In the genomic region with DNA sequence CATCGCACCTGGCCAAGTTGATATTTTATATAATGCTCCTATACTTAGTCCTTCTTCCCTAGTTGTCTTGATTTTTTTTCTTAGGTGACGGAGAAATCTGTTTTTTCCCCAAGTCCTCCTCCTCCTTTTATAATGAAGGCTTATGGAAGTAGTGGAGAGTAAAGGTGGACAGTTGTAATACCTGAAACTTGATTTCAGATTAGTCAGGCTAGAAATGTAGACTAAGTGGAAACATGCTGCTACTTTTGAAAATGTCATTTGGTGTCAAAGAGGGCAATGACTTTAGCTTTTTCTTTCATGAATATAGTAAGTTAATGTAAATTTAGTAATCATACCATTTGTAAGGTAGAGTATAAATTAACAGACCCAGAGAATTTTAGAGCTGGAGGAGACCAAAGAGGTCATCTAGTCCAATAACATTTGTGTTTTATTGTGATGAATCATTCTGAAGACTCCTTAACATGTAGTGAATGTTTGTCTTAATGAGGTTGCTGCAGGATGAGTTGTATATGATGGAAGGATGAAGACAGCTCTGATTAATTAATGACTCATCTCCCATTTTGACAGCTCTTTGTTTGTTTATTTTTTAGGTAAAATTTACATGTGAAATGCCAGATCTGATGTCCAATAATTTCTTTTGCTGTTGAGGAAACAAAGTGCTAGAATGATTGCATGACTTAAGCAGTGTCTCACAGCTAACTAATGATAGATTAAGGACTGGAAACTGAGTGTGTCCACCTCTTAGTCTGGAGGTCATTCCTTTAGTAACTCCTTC, we compare ENCODE assay signal across 1 cellular context.
TF ChIP-seq lines count a peak whose summit lies in the region.

No MANE protein-coding gene starts in this region.

TF ChIP-seq in GM23338, 12 proteins besides CTCF, POLR2A, EP300 and RAD21 (continued from another document):
- TF ChIP-seq, protein P1, sequence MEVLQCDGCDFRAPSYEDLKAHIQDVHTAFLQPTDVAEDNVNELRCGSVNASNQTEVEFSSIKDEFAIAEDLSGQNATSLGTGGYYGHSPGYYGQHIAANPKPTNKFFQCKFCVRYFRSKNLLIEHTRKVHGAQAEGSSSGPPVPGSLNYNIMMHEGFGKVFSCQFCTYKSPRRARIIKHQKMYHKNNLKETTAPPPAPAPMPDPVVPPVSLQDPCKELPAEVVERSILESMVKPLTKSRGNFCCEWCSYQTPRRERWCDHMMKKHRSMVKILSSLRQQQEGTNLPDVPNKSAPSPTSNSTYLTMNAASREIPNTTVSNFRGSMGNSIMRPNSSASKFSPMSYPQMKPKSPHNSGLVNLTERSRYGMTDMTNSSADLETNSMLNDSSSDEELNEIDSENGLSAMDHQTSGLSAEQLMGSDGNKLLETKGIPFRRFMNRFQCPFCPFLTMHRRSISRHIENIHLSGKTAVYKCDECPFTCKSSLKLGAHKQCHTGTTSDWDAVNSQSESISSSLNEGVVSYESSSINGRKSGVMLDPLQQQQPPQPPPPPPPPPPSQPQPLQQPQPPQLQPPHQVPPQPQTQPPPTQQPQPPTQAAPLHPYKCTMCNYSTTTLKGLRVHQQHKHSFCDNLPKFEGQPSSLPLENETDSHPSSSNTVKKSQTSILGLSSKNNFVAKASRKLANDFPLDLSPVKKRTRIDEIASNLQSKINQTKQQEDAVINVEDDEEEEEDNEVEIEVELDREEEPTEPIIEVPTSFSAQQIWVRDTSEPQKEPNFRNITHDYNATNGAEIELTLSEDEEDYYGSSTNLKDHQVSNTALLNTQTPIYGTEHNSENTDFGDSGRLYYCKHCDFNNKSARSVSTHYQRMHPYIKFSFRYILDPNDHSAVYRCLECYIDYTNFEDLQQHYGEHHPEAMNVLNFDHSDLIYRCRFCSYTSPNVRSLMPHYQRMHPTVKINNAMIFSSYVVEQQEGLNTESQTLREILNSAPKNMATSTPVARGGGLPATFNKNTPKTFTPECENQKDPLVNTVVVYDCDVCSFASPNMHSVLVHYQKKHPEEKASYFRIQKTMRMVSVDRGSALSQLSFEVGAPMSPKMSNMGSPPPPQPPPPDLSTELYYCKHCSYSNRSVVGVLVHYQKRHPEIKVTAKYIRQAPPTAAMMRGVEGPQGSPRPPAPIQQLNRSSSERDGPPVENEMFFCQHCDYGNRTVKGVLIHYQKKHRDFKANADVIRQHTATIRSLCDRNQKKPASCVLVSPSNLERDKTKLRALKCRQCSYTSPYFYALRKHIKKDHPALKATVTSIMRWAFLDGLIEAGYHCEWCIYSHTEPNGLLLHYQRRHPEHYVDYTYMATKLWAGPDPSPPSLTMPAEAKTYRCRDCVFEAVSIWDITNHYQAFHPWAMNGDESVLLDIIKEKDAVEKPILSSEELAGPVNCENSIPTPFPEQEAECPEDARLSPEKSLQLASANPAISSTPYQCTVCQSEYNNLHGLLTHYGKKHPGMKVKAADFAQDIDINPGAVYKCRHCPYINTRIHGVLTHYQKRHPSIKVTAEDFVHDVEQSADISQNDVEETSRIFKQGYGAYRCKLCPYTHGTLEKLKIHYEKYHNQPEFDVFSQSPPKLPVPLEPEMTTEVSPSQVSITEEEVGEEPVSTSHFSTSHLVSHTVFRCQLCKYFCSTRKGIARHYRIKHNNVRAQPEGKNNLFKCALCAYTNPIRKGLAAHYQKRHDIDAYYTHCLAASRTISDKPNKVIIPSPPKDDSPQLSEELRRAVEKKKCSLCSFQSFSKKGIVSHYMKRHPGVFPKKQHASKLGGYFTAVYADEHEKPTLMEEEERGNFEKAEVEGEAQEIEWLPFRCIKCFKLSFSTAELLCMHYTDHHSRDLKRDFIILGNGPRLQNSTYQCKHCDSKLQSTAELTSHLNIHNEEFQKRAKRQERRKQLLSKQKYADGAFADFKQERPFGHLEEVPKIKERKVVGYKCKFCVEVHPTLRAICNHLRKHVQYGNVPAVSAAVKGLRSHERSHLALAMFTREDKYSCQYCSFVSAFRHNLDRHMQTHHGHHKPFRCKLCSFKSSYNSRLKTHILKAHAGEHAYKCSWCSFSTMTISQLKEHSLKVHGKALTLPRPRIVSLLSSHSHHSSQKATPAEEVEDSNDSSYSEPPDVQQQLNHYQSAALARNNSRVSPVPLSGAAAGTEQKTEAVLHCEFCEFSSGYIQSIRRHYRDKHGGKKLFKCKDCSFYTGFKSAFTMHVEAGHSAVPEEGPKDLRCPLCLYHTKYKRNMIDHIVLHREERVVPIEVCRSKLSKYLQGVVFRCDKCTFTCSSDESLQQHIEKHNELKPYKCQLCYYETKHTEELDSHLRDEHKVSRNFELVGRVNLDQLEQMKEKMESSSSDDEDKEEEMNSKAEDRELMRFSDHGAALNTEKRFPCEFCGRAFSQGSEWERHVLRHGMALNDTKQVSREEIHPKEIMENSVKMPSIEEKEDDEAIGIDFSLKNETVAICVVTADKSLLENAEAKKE (CRISPR knock-in tag; IDR thresholded peaks at IDR 0.05), result no peak
- TF ChIP-seq EZH2 (IDR thresholded peaks at IDR 0.05; ENCODE audit: low read depth, unreplicated experiment) (no peak), NANOG (IDR thresholded peaks at IDR 0.05; ENCODE audit: borderline replicate concordance) (no peak), ZNF114 (CRISPR knock-in tag; IDR thresholded peaks at IDR 0.05) (no peak), EZH2phosphoT487 (IDR thresholded peaks at IDR 0.05; ENCODE audit: unreplicated experiment) (no peak), POLR2AphosphoS5 (IDR thresholded peaks at IDR 0.05; ENCODE audit: low read depth) (no peak), STAT1 (IDR thresholded peaks at IDR 0.05; ENCODE audit: unreplicated experiment) (no peak), CREB1 (CRISPR knock-in tag; IDR thresholded peaks at IDR 0.05; ENCODE audit: low read depth) (no peak)
- TF ChIP-seq, protein P2, sequence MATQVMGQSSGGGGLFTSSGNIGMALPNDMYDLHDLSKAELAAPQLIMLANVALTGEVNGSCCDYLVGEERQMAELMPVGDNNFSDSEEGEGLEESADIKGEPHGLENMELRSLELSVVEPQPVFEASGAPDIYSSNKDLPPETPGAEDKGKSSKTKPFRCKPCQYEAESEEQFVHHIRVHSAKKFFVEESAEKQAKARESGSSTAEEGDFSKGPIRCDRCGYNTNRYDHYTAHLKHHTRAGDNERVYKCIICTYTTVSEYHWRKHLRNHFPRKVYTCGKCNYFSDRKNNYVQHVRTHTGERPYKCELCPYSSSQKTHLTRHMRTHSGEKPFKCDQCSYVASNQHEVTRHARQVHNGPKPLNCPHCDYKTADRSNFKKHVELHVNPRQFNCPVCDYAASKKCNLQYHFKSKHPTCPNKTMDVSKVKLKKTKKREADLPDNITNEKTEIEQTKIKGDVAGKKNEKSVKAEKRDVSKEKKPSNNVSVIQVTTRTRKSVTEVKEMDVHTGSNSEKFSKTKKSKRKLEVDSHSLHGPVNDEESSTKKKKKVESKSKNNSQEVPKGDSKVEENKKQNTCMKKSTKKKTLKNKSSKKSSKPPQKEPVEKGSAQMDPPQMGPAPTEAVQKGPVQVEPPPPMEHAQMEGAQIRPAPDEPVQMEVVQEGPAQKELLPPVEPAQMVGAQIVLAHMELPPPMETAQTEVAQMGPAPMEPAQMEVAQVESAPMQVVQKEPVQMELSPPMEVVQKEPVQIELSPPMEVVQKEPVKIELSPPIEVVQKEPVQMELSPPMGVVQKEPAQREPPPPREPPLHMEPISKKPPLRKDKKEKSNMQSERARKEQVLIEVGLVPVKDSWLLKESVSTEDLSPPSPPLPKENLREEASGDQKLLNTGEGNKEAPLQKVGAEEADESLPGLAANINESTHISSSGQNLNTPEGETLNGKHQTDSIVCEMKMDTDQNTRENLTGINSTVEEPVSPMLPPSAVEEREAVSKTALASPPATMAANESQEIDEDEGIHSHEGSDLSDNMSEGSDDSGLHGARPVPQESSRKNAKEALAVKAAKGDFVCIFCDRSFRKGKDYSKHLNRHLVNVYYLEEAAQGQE (IDR thresholded peaks at IDR 0.05; ENCODE audit: unreplicated experiment), result no peak
- TF ChIP-seq, protein P3, sequence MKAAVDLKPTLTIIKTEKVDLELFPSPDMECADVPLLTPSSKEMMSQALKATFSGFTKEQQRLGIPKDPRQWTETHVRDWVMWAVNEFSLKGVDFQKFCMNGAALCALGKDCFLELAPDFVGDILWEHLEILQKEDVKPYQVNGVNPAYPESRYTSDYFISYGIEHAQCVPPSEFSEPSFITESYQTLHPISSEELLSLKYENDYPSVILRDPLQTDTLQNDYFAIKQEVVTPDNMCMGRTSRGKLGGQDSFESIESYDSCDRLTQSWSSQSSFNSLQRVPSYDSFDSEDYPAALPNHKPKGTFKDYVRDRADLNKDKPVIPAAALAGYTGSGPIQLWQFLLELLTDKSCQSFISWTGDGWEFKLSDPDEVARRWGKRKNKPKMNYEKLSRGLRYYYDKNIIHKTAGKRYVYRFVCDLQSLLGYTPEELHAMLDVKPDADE (IDR thresholded peaks at IDR 0.05), result no peak
TF ChIP-seq in GM23338: peak in this region for 0.
